In genomic region chr16:642189-643049, GRCh38 we compare ENCODE assay signal across 1 cellular context.
TF ChIP-seq lines count a peak whose summit lies in the region.

No MANE protein-coding gene starts in this region.

TF ChIP-seq in GM12878, 131 proteins besides CTCF, POLR2A, EP300 and RAD21 (continued from another document and continues in another):
- TF ChIP-seq ZBTB40 (IDR thresholded peaks at IDR 0.05; ENCODE audit: borderline replicate concordance) (no peak), SMC3 (IDR thresholded peaks at IDR 0.05; ENCODE audit: borderline replicate concordance, low read length) (no peak), PRDM15 (CRISPR knock-in tag; IDR thresholded peaks at IDR 0.05) (no peak), RBBP5 (conservative IDR thresholded peaks at IDR 0.05) (no peak), MXI1 (IDR thresholded peaks at IDR 0.05; ENCODE audit: low read depth, low read length) (peak; percentile 14; the same call in 1 of the 2 replicates), BCLAF1 (IDR thresholded peaks at IDR 0.05) (no peak), POLR2AphosphoS2 (IDR thresholded peaks at IDR 0.05; ENCODE audit: low read depth, low read length) (no peak), DPF2 (IDR thresholded peaks at IDR 0.05) (peak; percentile 51; the same call in 1 of the 2 replicates), PAX5 (IDR thresholded peaks at IDR 0.05; ENCODE audit: borderline replicate concordance, low read depth, low read length) (no peak; the same call in 1 of the 2 replicates), NRF1 (conservative IDR thresholded peaks at IDR 0.05; ENCODE audit: low read depth, low read length) (no peak), RUNX3 (IDR thresholded peaks at IDR 0.05; ENCODE audit: low read length) (peak; percentile 40; the same call in 1 of the 2 replicates), POLR2AphosphoS5 (IDR thresholded peaks at IDR 0.05; ENCODE audit: low read length) (peak; percentile 30; the same call in 1 of the 2 replicates), YY1 (IDR thresholded peaks at IDR 0.05; ENCODE audit: low read depth, low read length) (no peak), CEBPB (IDR thresholded peaks at IDR 0.05; ENCODE audit: borderline replicate concordance in 1 of 2, low read depth in 2 of 2, low read length in 2 of 2) (no peak), ZNF274 (IDR thresholded peaks at IDR 0.05; ENCODE audit: insufficient read depth, insufficient read length) (no peak), BMI1 (IDR thresholded peaks at IDR 0.05; ENCODE audit: borderline replicate concordance) (no peak), EZH2 (IDR thresholded peaks at IDR 0.05; ENCODE audit: borderline replicate concordance, control insufficient read depth, low read depth, low read length) (no peak), NFXL1 (IDR thresholded peaks at IDR 0.05; ENCODE audit: borderline replicate concordance) (no peak), FOS (IDR thresholded peaks at IDR 0.05; ENCODE audit: borderline replicate concordance, extremely low read depth, insufficient read length) (no peak), MYB (IDR thresholded peaks at IDR 0.05; ENCODE audit: borderline replicate concordance, low read depth, low read length) (no peak), RCOR1 (conservative IDR thresholded peaks at IDR 0.05; ENCODE audit: low read depth, low read length) (no peak), BHLHE40 (IDR thresholded peaks at IDR 0.05; ENCODE audit: borderline replicate concordance in 1 of 2, low read depth in 2 of 2, low read length in 1 of 2) (peak; percentile 76 to 80; a peak in 3 of 4 replicates), CHD2 (IDR thresholded peaks at IDR 0.05; ENCODE audit: borderline replicate concordance, low read depth, low read length) (0 out of 2 replicates have a peak, but pooled peaks have one; percentile 7), CBX3 (IDR thresholded peaks at IDR 0.05; ENCODE audit: borderline replicate concordance, low read depth) (no peak), ZNF24 (IDR thresholded peaks at IDR 0.05) (no peak)
- TF ChIP-seq, protein P1, sequence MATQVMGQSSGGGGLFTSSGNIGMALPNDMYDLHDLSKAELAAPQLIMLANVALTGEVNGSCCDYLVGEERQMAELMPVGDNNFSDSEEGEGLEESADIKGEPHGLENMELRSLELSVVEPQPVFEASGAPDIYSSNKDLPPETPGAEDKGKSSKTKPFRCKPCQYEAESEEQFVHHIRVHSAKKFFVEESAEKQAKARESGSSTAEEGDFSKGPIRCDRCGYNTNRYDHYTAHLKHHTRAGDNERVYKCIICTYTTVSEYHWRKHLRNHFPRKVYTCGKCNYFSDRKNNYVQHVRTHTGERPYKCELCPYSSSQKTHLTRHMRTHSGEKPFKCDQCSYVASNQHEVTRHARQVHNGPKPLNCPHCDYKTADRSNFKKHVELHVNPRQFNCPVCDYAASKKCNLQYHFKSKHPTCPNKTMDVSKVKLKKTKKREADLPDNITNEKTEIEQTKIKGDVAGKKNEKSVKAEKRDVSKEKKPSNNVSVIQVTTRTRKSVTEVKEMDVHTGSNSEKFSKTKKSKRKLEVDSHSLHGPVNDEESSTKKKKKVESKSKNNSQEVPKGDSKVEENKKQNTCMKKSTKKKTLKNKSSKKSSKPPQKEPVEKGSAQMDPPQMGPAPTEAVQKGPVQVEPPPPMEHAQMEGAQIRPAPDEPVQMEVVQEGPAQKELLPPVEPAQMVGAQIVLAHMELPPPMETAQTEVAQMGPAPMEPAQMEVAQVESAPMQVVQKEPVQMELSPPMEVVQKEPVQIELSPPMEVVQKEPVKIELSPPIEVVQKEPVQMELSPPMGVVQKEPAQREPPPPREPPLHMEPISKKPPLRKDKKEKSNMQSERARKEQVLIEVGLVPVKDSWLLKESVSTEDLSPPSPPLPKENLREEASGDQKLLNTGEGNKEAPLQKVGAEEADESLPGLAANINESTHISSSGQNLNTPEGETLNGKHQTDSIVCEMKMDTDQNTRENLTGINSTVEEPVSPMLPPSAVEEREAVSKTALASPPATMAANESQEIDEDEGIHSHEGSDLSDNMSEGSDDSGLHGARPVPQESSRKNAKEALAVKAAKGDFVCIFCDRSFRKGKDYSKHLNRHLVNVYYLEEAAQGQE (IDR thresholded peaks at IDR 0.05; ENCODE audit: low read depth, low read length), result no peak
- TF ChIP-seq, protein P2, sequence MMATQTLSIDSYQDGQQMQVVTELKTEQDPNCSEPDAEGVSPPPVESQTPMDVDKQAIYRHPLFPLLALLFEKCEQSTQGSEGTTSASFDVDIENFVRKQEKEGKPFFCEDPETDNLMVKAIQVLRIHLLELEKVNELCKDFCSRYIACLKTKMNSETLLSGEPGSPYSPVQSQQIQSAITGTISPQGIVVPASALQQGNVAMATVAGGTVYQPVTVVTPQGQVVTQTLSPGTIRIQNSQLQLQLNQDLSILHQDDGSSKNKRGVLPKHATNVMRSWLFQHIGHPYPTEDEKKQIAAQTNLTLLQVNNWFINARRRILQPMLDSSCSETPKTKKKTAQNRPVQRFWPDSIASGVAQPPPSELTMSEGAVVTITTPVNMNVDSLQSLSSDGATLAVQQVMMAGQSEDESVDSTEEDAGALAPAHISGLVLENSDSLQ (IDR thresholded peaks at IDR 0.05), result no peak
- TF ChIP-seq, protein P3, sequence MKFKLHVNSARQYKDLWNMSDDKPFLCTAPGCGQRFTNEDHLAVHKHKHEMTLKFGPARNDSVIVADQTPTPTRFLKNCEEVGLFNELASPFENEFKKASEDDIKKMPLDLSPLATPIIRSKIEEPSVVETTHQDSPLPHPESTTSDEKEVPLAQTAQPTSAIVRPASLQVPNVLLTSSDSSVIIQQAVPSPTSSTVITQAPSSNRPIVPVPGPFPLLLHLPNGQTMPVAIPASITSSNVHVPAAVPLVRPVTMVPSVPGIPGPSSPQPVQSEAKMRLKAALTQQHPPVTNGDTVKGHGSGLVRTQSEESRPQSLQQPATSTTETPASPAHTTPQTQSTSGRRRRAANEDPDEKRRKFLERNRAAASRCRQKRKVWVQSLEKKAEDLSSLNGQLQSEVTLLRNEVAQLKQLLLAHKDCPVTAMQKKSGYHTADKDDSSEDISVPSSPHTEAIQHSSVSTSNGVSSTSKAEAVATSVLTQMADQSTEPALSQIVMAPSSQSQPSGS (IDR thresholded peaks at IDR 0.05; ENCODE audit: low read length), result no peak
- TF ChIP-seq, protein P4, sequence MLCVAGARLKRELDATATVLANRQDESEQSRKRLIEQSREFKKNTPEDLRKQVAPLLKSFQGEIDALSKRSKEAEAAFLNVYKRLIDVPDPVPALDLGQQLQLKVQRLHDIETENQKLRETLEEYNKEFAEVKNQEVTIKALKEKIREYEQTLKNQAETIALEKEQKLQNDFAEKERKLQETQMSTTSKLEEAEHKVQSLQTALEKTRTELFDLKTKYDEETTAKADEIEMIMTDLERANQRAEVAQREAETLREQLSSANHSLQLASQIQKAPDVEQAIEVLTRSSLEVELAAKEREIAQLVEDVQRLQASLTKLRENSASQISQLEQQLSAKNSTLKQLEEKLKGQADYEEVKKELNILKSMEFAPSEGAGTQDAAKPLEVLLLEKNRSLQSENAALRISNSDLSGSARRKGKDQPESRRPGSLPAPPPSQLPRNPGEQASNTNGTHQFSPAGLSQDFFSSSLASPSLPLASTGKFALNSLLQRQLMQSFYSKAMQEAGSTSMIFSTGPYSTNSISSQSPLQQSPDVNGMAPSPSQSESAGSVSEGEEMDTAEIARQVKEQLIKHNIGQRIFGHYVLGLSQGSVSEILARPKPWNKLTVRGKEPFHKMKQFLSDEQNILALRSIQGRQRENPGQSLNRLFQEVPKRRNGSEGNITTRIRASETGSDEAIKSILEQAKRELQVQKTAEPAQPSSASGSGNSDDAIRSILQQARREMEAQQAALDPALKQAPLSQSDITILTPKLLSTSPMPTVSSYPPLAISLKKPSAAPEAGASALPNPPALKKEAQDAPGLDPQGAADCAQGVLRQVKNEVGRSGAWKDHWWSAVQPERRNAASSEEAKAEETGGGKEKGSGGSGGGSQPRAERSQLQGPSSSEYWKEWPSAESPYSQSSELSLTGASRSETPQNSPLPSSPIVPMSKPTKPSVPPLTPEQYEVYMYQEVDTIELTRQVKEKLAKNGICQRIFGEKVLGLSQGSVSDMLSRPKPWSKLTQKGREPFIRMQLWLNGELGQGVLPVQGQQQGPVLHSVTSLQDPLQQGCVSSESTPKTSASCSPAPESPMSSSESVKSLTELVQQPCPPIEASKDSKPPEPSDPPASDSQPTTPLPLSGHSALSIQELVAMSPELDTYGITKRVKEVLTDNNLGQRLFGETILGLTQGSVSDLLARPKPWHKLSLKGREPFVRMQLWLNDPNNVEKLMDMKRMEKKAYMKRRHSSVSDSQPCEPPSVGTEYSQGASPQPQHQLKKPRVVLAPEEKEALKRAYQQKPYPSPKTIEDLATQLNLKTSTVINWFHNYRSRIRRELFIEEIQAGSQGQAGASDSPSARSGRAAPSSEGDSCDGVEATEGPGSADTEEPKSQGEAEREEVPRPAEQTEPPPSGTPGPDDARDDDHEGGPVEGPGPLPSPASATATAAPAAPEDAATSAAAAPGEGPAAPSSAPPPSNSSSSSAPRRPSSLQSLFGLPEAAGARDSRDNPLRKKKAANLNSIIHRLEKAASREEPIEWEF (IDR thresholded peaks at IDR 0.05; ENCODE audit: insufficient replicate concordance, low read depth, low read length), result no peak
- TF ChIP-seq, protein P5, sequence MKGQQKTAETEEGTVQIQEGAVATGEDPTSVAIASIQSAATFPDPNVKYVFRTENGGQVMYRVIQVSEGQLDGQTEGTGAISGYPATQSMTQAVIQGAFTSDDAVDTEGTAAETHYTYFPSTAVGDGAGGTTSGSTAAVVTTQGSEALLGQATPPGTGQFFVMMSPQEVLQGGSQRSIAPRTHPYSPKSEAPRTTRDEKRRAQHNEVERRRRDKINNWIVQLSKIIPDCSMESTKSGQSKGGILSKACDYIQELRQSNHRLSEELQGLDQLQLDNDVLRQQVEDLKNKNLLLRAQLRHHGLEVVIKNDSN (IDR thresholded peaks at IDR 0.05; ENCODE audit: borderline replicate concordance, extremely low read length, insufficient read depth, low read depth, low read length), result peak; percentile 70
